Comparison of ENCODE assay signal across 8 cellular contexts in genomic region chr16:67198238-67198734, GRCh38. TPM values are rescaled to one million over a fixed set of nuclear protein-coding genes. Genes with fewer than 3 reads are reported as not detected.
DNase-seq lines count a peak whose midpoint lies in the region; ATAC-seq and TF ChIP-seq lines count a peak whose summit lies in the region.

No MANE protein-coding gene starts in this region.

- H3K79me2 ChIP-seq in OCI-LY3 (ENCODE audit: low read length): peaks cover 16% of the 10 kb centered on the region

- POLR2A ChIA-PET in A673 (lab: Charles Lee; ENCODE audit: low non-redundant PET): interaction anchor here (0.5 kb wide), 1 partner anchor 127 kb away, joined by 3 read pairs; no protein-coding TSS in a partner anchor

- TF ChIP-seq CTCF in A673 (conservative IDR thresholded peaks at IDR 0.05; ENCODE audit: low read depth, low read length) (peak; percentile 83), GM06990 (IDR thresholded peaks at IDR 0.05; ENCODE audit: insufficient read depth, low read length, poor library complexity, severe bottlenecking) (peak; percentile 67), OCI-LY3 (IDR thresholded peaks at IDR 0.05; ENCODE audit: low read depth, low read length) (peak; percentile 72), epithelial cell of esophagus (IDR thresholded peaks at IDR 0.05; ENCODE audit: insufficient read depth, low read depth, low read length, missing control alignments) (peak; percentile 99)

- H3K27ac ChIP-seq in A673 (ENCODE audit: low read depth, low read length, poor library complexity, severe bottlenecking) (no peak overlapping the region), OCI-LY3 (ENCODE audit: low read length) (no peak overlapping the region), muscle layer of duodenum (ENCODE audit: low read length) (peak overlapping the region; percentile 56)

- no TSS peak for BruUV-seq in A673 (replicated peaks; lab: Mats Ljungman, UMichigan)

- H3K9me3 ChIP-seq in A673 (ENCODE audit: low read depth, low read length, poor library complexity, severe bottlenecking) (no peaks in the 10 kb centered on the region), OCI-LY3 (ENCODE audit: insufficient read depth, low read length) (no peaks in the 10 kb centered on the region), muscle layer of duodenum (ENCODE audit: control insufficient read depth in 1 of 2, low read length in 2 of 2) (no peaks in the 10 kb centered on the region)

- no peaks in the 10 kb centered on the region for H4K20me1 ChIP-seq in OCI-LY3 (ENCODE audit: insufficient read depth, low read length)

- ATAC-seq in HG03039 (IDR thresholded peaks at IDR 0.05; ENCODE audit: unreplicated experiment): no peak

- peak; percentile 76 for DNase-seq in A673 (ENCODE audit: low spot score)
- DNase-seq in GM06990 (ENCODE audit: extremely low read depth, insufficient read length): no peak
- peak; percentile 82 for DNase-seq in epithelial cell of esophagus (ENCODE audit: low read depth)
- DNase-seq in inferior parietal cortex (ENCODE audit: extremely low spot score): no peak
- DNase-seq in activated CD4-positive, CD25-positive, alpha-beta regulatory T cell treated with anti-CD3 and anti-CD28 coated beads, Interleukin-2, amount 50 U/mL, for 72 hours: no peak

- H3K4me1 ChIP-seq in A673 (ENCODE audit: insufficient read depth, low read length, poor library complexity, severe bottlenecking) (peaks cover 8% of the 10 kb centered on the region), OCI-LY3 (ENCODE audit: low read length) (peaks cover 3% of the 10 kb centered on the region), muscle layer of duodenum (ENCODE audit: control insufficient read depth in 1 of 2, insufficient read depth in 2 of 2, low read length in 2 of 2) (peaks cover 8 to 22% of the 10 kb centered on the region in 2 donors)

- intact Hi-C loops in A673 (cut with micrococcal nuclease; ENCODE audit: unreplicated experiment): no loop called here

- no peak overlapping the region for H2AFZ ChIP-seq in OCI-LY3 (ENCODE audit: low read depth, low read length)

- H3K4me2 ChIP-seq in OCI-LY3 (ENCODE audit: low read length): no peak overlapping the region

- H3K9ac ChIP-seq in OCI-LY3 (ENCODE audit: low read length): no peak overlapping the region

- CTCF ChIA-PET in A673 (lab: Charles Lee): interaction anchor here (0.6 to 0.9 kb wide), 3 partner anchors 13 to 230 kb away, joined by 3 to 4 read pairs (median 3); no protein-coding TSS in a partner anchor

- H3K27me3 ChIP-seq in A673 (replicated peaks; ENCODE audit: insufficient read depth, low read depth, low read length, poor library complexity) (no peaks in the 10 kb centered on the region), GM06990 (replicated peaks; ENCODE audit: control insufficient read depth, insufficient read depth, low read length) (no peaks in the 10 kb centered on the region), OCI-LY3 (ENCODE audit: low read depth, low read length) (no peaks in the 10 kb centered on the region), muscle layer of duodenum (ENCODE audit: low read depth, low read length) (no peaks in the 10 kb centered on the region)

- H3K36me3 ChIP-seq in A673 (ENCODE audit: insufficient read depth, low read length, poor library complexity, severe bottlenecking) (peaks cover 68% of the 10 kb centered on the region), GM06990 (ENCODE audit: control insufficient read depth, insufficient read depth, low read length) (peaks cover 67% of the 10 kb centered on the region), OCI-LY3 (replicated peaks; ENCODE audit: low read depth, low read length) (peaks cover 60% of the 10 kb centered on the region), muscle layer of duodenum (ENCODE audit: control insufficient read depth in 1 of 2, insufficient read depth in 2 of 2, low read length in 2 of 2) (peaks cover 46 to 58% of the 10 kb centered on the region in 2 donors)

- H3K4me3 ChIP-seq in A673 (ENCODE audit: low read depth, low read length, poor library complexity, severe bottlenecking): no peak overlapping the region
- no peak overlapping the region for H3K4me3 ChIP-seq in GM06990 (replicated peaks; ENCODE audit: low read depth, low read length)
- no peak overlapping the region for H3K4me3 ChIP-seq in OCI-LY3 (ENCODE audit: low read length)
- H3K4me3 ChIP-seq in epithelial cell of esophagus (ENCODE audit: low read length): peak overlapping the region; percentile 87
- no peak overlapping the region for H3K4me3 ChIP-seq in muscle layer of duodenum (ENCODE audit: low read depth in 1 of 2, low read length in 2 of 2)

RNA-seq across cellular contexts. Expression of gene ELMO3, which starts 0.6 kb away (rescaled TPM):
- total RNA-seq in A673 (2021): 3.3 and 4.7 TPM in 2 replicates

RNA-seq across cellular contexts. Expression of gene E2F4, which starts 6.3 kb away (rescaled TPM):
- total RNA-seq in A673 (2021): 77.4 and 96.0 TPM in 2 replicates

RNA-seq across cellular contexts. Expression of gene EXOC3L1, which starts 8.3 kb away (rescaled TPM):
- total RNA-seq in A673 (2021): 0.32 and 0.42 TPM in 2 replicates

RNA-seq across cellular contexts. Expression of gene MATCAP1, which starts 14.5 kb away (rescaled TPM):
- 33.9 and 36.8 TPM in 2 replicates for total RNA-seq in A673 (2021)

RNA-seq across cellular contexts. Expression of gene NOL3, which starts 27.9 kb away (rescaled TPM):
- 15.3 and 16.4 TPM in 2 replicates for total RNA-seq in A673 (2021)

Comparison
In these comparisons a context has a peak if more than half of its experiments do, and no peak if none do; other contexts are left out.
1. DNase-seq: peak in A673 (single experiment) and epithelial cell of esophagus (single experiment); none in GM06990 (single experiment), inferior parietal cortex (single experiment) and activated CD4-positive, CD25-positive, alpha-beta regulatory T cell treated with anti-CD3 and anti-CD28 coated beads, Interleukin-2, amount 50 U/mL, for 72 hours (single experiment).
2. Peak in every context shown above with its lines, with median percentiles within 50 percentile points of each other: CTCF ChIP-seq.